ENCODE assay signal across 8 cellular contexts in the genomic region with DNA sequence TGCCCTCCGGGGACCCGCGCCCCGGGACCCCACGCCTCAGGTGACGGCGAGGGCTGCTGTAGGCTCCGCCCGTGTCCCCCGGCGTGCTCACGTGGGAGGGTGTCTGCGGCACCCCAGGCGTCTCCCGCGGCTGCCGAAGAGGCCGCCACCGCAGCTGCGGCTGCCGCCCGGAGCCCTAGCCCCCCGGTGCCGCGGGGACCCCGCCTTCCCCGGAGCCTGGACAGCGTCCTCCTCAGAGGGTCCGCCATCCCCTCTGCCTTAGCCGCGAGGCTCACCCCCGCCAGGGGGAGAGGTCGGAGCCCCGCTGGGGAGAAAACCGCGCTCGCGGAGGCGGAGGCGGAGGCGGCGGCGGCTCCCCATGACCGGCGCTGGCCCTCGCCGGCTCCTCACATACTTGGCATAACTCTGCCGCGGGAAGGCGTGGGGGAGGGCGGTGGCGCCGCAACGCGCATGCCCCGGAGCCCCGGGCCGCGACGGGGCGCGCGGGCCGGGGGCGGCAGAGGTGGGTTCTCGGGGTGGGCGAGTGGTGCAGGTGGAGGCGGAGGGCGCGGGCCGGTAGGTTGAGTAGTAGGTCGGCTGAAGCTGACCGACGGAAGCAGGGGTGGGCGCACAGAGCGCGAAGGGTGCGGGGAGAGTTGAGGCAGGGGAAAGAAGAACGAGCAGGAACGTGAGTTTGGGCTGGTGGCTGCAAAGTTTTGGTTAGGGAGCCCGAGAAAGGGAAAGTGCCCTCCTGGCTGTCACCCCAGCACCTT. TPM values are rescaled to one million over a fixed set of nuclear protein-coding genes. Genes with fewer than 3 reads are reported as not detected.
DNase-seq lines count a peak whose midpoint lies in the region; ATAC-seq lines count a peak whose summit lies in the region.

No MANE protein-coding gene starts in this region.

- H3K27ac ChIP-seq in epithelial cell of prostate = peak overlapping the region; percentile 66
- peak overlapping the region; percentile 94 to 97 for H3K27ac ChIP-seq in mucosa of rectum (ENCODE audit: low read depth in 2 of 2, low read length in 2 of 2)

- DNase-seq in NCI-H2081 (lab: John Stamatoyannopoulos, UW) = peak; percentile 17 to 35
- no peak for DNase-seq in NCI-H2081 treated with DMSO at 0.1 percent for 48 hours (lab: John Stamatoyannopoulos, UW)
- peak; percentile 51 for DNase-seq in NCI-H460 (ENCODE audit: extremely low read depth, low read depth)
- DNase-seq in activated T-cell treated with anti-CD3 and anti-CD28 coated beads for 1 hour (ENCODE audit: low read depth) = peak; percentile 57
- no peak for DNase-seq in epithelial cell of prostate (ENCODE audit: low read depth, low spot score)
- peak; percentile 64 for DNase-seq in stimulated activated CD8-positive, alpha-beta memory T cell treated with anti-CD3 and anti-CD28 coated beads, Interleukin-4, amount 100 ng/mL, for 48 hours

- peak overlapping the region; percentile 74 to 97 for H3K9ac ChIP-seq in mucosa of rectum (ENCODE audit: low read depth in 1 of 2, low read length in 2 of 2)

- H3K4me1 ChIP-seq in mucosa of rectum (ENCODE audit: control insufficient read depth in 2 of 2, insufficient read depth in 2 of 2, low read length in 2 of 2) = peaks cover 5 to 14% of the 10 kb centered on the region in 2 donors

- H3K4me3 ChIP-seq in mucosa of rectum (ENCODE audit: low read length in 2 of 2) = peak overlapping the region; percentile 89 to 93

- no peaks in the 10 kb centered on the region for H3K36me3 ChIP-seq in mucosa of rectum (ENCODE audit: control insufficient read depth in 2 of 2, insufficient read depth in 2 of 2, low read length in 2 of 2)

- peak; percentile 41 for ATAC-seq in HG02938 (IDR thresholded peaks at IDR 0.05; ENCODE audit: unreplicated experiment)

- H3K9me3 ChIP-seq in mucosa of rectum (ENCODE audit: control insufficient read depth in 2 of 2, low read length in 2 of 2) = no peaks in the 10 kb centered on the region

- peaks cover 0 to 4% of the 10 kb centered on the region in 2 donors for H3K27me3 ChIP-seq in mucosa of rectum (ENCODE audit: control insufficient read depth in 2 of 2, insufficient read depth in 2 of 2, low read length in 2 of 2)

RNA-seq across cellular contexts. Expression of gene SYDE2, which starts 0.7 kb away (rescaled TPM):
- total RNA-seq in NCI-H460 (2014; rRNA removed; shearing (Covaris generic)) = 5.2 and 5.5 TPM in 2 replicates
- polyA plus RNA-seq in NCI-H460 (2014; cell fraction: nucleus; rRNA removed) = 2.6 and 3.2 TPM in 2 replicates

RNA-seq across cellular contexts. Expression of gene C1orf52, which starts 57.9 kb away (rescaled TPM):
- total RNA-seq in NCI-H460 (2014; rRNA removed; shearing (Covaris generic)) = 16.7 and 20.4 TPM in 2 replicates
- 7.1 and 19.4 TPM in 2 replicates for polyA plus RNA-seq in NCI-H460 (2014; cell fraction: nucleus; rRNA removed)

Comparison
In these comparisons a context has a peak if more than half of its experiments do, and no peak if none do; other contexts are left out.
1. DNase-seq: peak in NCI-H2081 (2 of 2), NCI-H460 (single experiment), activated T-cell treated with anti-CD3 and anti-CD28 coated beads for 1 hour (single experiment) and stimulated activated CD8-positive, alpha-beta memory T cell treated with anti-CD3 and anti-CD28 coated beads, Interleukin-4, amount 100 ng/mL, for 48 hours (single experiment); none in NCI-H2081 treated with DMSO at 0.1 percent for 48 hours (single experiment) and epithelial cell of prostate (single experiment).